Comparison of ENCODE assay signal across 1 cellular context in genomic region chr16:67561824-67562525, GRCh38.
TF ChIP-seq lines count a peak whose summit lies in the region.

No MANE protein-coding gene starts in this region.

TF ChIP-seq in K562, 482 proteins besides CTCF, POLR2A, EP300 and RAD21 (continued from another document):
- TF ChIP-seq NKRF (IDR thresholded peaks at IDR 0.05; ENCODE audit: borderline replicate concordance) (no peak), ZBTB7A (IDR thresholded peaks at IDR 0.05; ENCODE audit: borderline replicate concordance, control insufficient read depth, low read depth, low read length) (peak; percentile 83; the same call in 1 of the 2 replicates), PHF21A (IDR thresholded peaks at IDR 0.05; ENCODE audit: borderline replicate concordance, low read depth) (no peak), HDAC2 (IDR thresholded peaks at IDR 0.05) (no peak), HMGXB4 (CRISPR knock-in tag; IDR thresholded peaks at IDR 0.05) (no peak), NR3C1 (CRISPR knock-in tag; IDR thresholded peaks at IDR 0.05) (no peak), SMARCC2 (IDR thresholded peaks at IDR 0.05; ENCODE audit: low read depth) (no peak), ZMIZ1 (IDR thresholded peaks at IDR 0.05; ENCODE audit: low read depth in 2 of 2, low read length in 2 of 2) (0 out of 4 replicates have a peak, but pooled peaks have one; percentile 25 to 41), RCOR1 (IDR thresholded peaks at IDR 0.05; ENCODE audit: borderline replicate concordance in 1 of 2, low read depth in 2 of 2, low read length in 2 of 2) (peak; percentile 11 to 56; a peak in 3 of 4 replicates), UBTF (IDR thresholded peaks at IDR 0.05; ENCODE audit: borderline replicate concordance in 1 of 2, low read depth in 2 of 2, low read length in 2 of 2) (peak; percentile 78 to 91), DIDO1 (tag; IDR thresholded peaks at IDR 0.05; ENCODE audit: low read depth) (no peak), XRCC4 (IDR thresholded peaks at IDR 0.05; ENCODE audit: extremely low read depth, insufficient read depth, insufficient read length) (no peak), NEUROD1 (IDR thresholded peaks at IDR 0.05; ENCODE audit: borderline replicate concordance, low read depth, low read length, partially characterized antibody) (no peak), ARHGAP35 (IDR thresholded peaks at IDR 0.05; ENCODE audit: partially characterized antibody) (no peak), CXXC5 (CRISPR knock-in tag; IDR thresholded peaks at IDR 0.05) (peak; percentile 98), BRD4 (IDR thresholded peaks at IDR 0.05) (no peak), MEIS2 (IDR thresholded peaks at IDR 0.05; ENCODE audit: partially characterized antibody) (no peak), ZNF586 (CRISPR knock-in tag; conservative IDR thresholded peaks at IDR 0.05) (no peak), XRCC5 (IDR thresholded peaks at IDR 0.05; ENCODE audit: low read depth, low read length) (peak; percentile 72), NR2C2 (CRISPR knock-in tag; IDR thresholded peaks at IDR 0.05) (no peak), NR2C2 (tag; IDR thresholded peaks at IDR 0.05) (peak; percentile 96), ZFX (CRISPR knock-in tag; IDR thresholded peaks at IDR 0.05) (peak; percentile 61), ZNF655 (CRISPR knock-in tag; IDR thresholded peaks at IDR 0.05) (no peak), C11orf30 (IDR thresholded peaks at IDR 0.05; ENCODE audit: low read depth) (peak; percentile 76), TAF1 (IDR thresholded peaks at IDR 0.05; ENCODE audit: control insufficient read depth, extremely low read depth, insufficient read depth, low read length, severe bottlenecking) (peak; percentile 75)
